In genomic region chr11:122440783-122441701, GRCh38 we compare ENCODE assay signal across 8 cellular contexts.
DNase-seq lines count a peak whose midpoint lies in the region; ATAC-seq, FAIRE-seq and TF ChIP-seq lines count a peak whose summit lies in the region.

No MANE protein-coding gene starts in this region.

- CTCF ChIA-PET in Calu3 (lab: Charles Lee) = no interaction called here
- CTCF ChIA-PET in activated naive CD4-positive, alpha-beta T cell treated with anti-CD3 and anti-CD28 coated beads for 36 hours (lab: Charles Lee) = no interaction called here

- no peak for FAIRE-seq in pancreas (lab: Jason Lieb, UNC)

- intact Hi-C loops in Calu3 (cut with micrococcal nuclease; ENCODE audit: unreplicated experiment) (no loop called here), Right ventricle myocardium superior (cut with DNase I) (loop anchor here (10.0 kb wide), 1 partner anchor 136 kb away; no protein-coding TSS in a partner anchor), pancreas (cut with DNase I) (no loop called here)
- intact Hi-C loops in activated naive CD4-positive, alpha-beta T cell treated with anti-CD3 and anti-CD28 coated beads for 36 hours (cut with micrococcal nuclease) = no loop called here

- no peak for DNase-seq in Calu3
- peak; percentile 17 to 34 for DNase-seq in SJCRH30
- peak; percentile 75 for DNase-seq in Right ventricle myocardium superior
- peak in 2 of 6 donors; percentile 8 to 33 for DNase-seq in pancreas
- DNase-seq in activated naive CD4-positive, alpha-beta T cell treated with anti-CD3 and anti-CD28 coated beads for 36 hours = no peak
- DNase-seq in immature natural killer cell = no peak

- H3K27me3 ChIP-seq in SJCRH30 (no peaks in the 10 kb centered on the region), pancreas (no peaks in the 10 kb centered on the region)

- peak overlapping the region; percentile 59 for H3K4me3 ChIP-seq in SJCRH30
- peak overlapping the region in 3 of 4 donors; percentile 31 to 47 (median 43) for H3K4me3 ChIP-seq in pancreas

- no peak for TF ChIP-seq CTCF in Calu3 (IDR thresholded peaks at IDR 0.05; ENCODE audit: unreplicated experiment)
- TF ChIP-seq CTCF in pancreas (IDR thresholded peaks at IDR 0.05) = no peak

- H3K9me3 ChIP-seq in SJCRH30 (replicated peaks) = no peaks in the 10 kb centered on the region
- no peaks in the 10 kb centered on the region for H3K9me3 ChIP-seq in pancreas

- H3K4me1 Mint-ChIP-seq in Calu3 (ENCODE audit: low read depth, unreplicated experiment) (no peaks in the 10 kb centered on the region), immature natural killer cell (peaks cover 0 to 7% of the 10 kb centered on the region in 2 donors)
- peaks cover 6% of the 10 kb centered on the region for H3K4me1 Mint-ChIP-seq in activated naive CD4-positive, alpha-beta T cell treated with anti-CD3 and anti-CD28 coated beads for 36 hours (ENCODE audit: low read depth)

- H3K36me3 Mint-ChIP-seq in Calu3 (ENCODE audit: insufficient read depth, unreplicated experiment) (no peaks in the 10 kb centered on the region), immature natural killer cell (no peaks in the 10 kb centered on the region)
- H3K36me3 Mint-ChIP-seq in activated naive CD4-positive, alpha-beta T cell treated with anti-CD3 and anti-CD28 coated beads for 36 hours (ENCODE audit: low read depth) = no peaks in the 10 kb centered on the region

- H3K27ac ChIP-seq in SJCRH30 (no peak overlapping the region), pancreas (no peak overlapping the region)

- ATAC-seq in Right ventricle myocardium superior (ENCODE audit: poor library complexity) (peak; percentile 76), pancreas (peak; percentile 30 to 59 (median 54)), GM18873 (IDR thresholded peaks at IDR 0.05; ENCODE audit: low FRiP score, unreplicated experiment) (no peak), HG03457 (IDR thresholded peaks at IDR 0.05; ENCODE audit: unreplicated experiment) (no peak)

- H3K27ac Mint-ChIP-seq in Calu3 (ENCODE audit: unreplicated experiment) = no peak overlapping the region
- H3K27ac Mint-ChIP-seq in activated naive CD4-positive, alpha-beta T cell treated with anti-CD3 and anti-CD28 coated beads for 36 hours = no peak overlapping the region
- no peak overlapping the region for H3K27ac Mint-ChIP-seq in immature natural killer cell

- peak overlapping the region; percentile 57 for H3K4me3 Mint-ChIP-seq in Calu3 (ENCODE audit: low read depth, unreplicated experiment)
- no peak overlapping the region for H3K4me3 Mint-ChIP-seq in activated naive CD4-positive, alpha-beta T cell treated with anti-CD3 and anti-CD28 coated beads for 36 hours
- no peak overlapping the region for H3K4me3 Mint-ChIP-seq in immature natural killer cell

- H3K36me3 ChIP-seq in SJCRH30 (no peaks in the 10 kb centered on the region), pancreas (no peaks in the 10 kb centered on the region)

- H3K4me1 ChIP-seq in SJCRH30 (no peaks in the 10 kb centered on the region), pancreas (peaks cover 0 to 7% (median 0%) of the 10 kb centered on the region in 3 donors)

- 7 to 14% methylated on average over 28 of the region's 28 CpGs for WGBS in pancreas, 2 donors

- no TSS peak for BruUV-seq in Calu3 (replicated peaks; lab: Mats Ljungman, UMichigan)

- H3K9me3 Mint-ChIP-seq in Calu3 (ENCODE audit: low read depth, unreplicated experiment) (no peaks in the 10 kb centered on the region), immature natural killer cell (peaks cover 0 to 2% (median 0%) of the 10 kb centered on the region in 6 donors)
- no peaks in the 10 kb centered on the region for H3K9me3 Mint-ChIP-seq in activated naive CD4-positive, alpha-beta T cell treated with anti-CD3 and anti-CD28 coated beads for 36 hours

- H3K27me3 Mint-ChIP-seq in Calu3 (ENCODE audit: unreplicated experiment) = no peaks in the 10 kb centered on the region
- H3K27me3 Mint-ChIP-seq in activated naive CD4-positive, alpha-beta T cell treated with anti-CD3 and anti-CD28 coated beads for 36 hours (ENCODE audit: low read depth) = peaks cover 19% of the 10 kb centered on the region
- H3K27me3 Mint-ChIP-seq in immature natural killer cell (ENCODE audit: low read depth in 3 of 3) = peaks cover 5 to 13% (median 9%) of the 10 kb centered on the region in 3 donors

Comparison
In these comparisons a context has a peak if more than half of its experiments do, and no peak if none do; other contexts are left out.
1. DNase-seq: peak in SJCRH30 (2 of 2) and Right ventricle myocardium superior (single experiment); none in Calu3 (single experiment), activated naive CD4-positive, alpha-beta T cell treated with anti-CD3 and anti-CD28 coated beads for 36 hours (single experiment) and immature natural killer cell (0 of 3).
2. ATAC-seq: peak in Right ventricle myocardium superior (single experiment) and pancreas (4 of 4); none in GM18873 (single experiment) and HG03457 (single experiment).